In the genomic region with DNA sequence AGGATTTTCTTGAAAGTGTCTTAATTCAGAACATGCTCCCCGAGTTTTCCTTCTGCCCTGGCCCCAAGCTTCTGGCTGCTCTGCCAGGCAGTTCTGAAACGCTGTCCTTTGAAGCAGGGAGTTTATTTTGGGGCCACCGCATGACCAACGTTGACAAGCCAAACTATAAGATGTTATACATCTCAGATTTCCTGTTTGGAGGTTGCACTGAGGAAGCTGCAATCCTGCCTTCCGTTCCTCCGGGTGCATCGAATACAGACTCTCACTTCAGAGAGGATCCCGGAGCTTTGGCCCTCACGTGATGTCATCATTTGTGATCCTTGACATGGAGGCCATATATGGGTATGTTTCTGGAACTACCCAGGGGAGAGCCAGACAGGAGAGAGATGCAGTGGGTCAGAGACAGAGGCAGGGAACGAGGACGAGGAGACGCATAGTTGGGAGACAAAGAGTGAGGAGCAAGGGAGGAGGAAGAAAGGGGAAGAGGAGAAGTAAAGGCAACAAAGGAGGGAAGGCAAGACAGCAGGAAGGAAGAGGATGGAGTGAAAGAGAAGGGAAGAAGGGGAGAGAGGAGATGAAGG, we compare ENCODE assay signal across 1 cellular context.
TF ChIP-seq lines count a peak whose summit lies in the region.

A gene with protein sequence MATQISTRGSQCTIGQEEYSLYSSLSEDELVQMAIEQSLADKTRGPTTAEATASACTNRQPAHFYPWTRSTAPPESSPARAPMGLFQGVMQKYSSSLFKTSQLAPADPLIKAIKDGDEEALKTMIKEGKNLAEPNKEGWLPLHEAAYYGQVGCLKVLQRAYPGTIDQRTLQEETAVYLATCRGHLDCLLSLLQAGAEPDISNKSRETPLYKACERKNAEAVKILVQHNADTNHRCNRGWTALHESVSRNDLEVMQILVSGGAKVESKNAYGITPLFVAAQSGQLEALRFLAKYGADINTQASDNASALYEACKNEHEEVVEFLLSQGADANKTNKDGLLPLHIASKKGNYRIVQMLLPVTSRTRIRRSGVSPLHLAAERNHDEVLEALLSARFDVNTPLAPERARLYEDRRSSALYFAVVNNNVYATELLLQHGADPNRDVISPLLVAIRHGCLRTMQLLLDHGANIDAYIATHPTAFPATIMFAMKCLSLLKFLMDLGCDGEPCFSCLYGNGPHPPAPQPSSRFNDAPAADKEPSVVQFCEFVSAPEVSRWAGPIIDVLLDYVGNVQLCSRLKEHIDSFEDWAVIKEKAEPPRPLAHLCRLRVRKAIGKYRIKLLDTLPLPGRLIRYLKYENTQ (minus strand): TSS at position 94 of the 581 bp plus-strand sequence. CDS start 12,031 bp downstream, outside the sequence.

TF ChIP-seq in SK-N-SH, 30 proteins besides CTCF, POLR2A, EP300 and RAD21:
- no peak for TF ChIP-seq RCOR1 (IDR thresholded peaks at IDR 0.05; ENCODE audit: low read length)
- no peak for TF ChIP-seq POLR2AphosphoS5 (IDR thresholded peaks at IDR 0.05; ENCODE audit: low read depth, low read length)
